In genomic region chr10:13816195-13816926, GRCh38 we compare ENCODE assay signal across 8 cellular contexts.
A peak's percentile ranks its signal among the peaks of the same experiment; 100 is the strongest.
DNase-seq lines count a peak whose midpoint lies in the region; ATAC-seq, FAIRE-seq and TF ChIP-seq lines count a peak whose summit lies in the region.

No MANE protein-coding gene starts in this region.

- POLR2A ChIA-PET in K562 (lab: Yijun Ruan, JAX): interaction anchor here (0.9 kb wide), 1 partner anchor 301 kb away, joined by 3 read pairs; no protein-coding TSS in a partner anchor

- H3K4me1 ChIP-seq in K562 (replicated peaks in 1 of 2; ENCODE audit: control insufficient read depth in 2 of 2, insufficient read depth in 2 of 2, low read length in 2 of 2) (no peaks in the 10 kb centered on the region; a peak in 1 of 5 replicates), tibial nerve (peaks cover 0 to 36% (median 3%) of the 10 kb centered on the region in 4 donors)

- TF ChIP-seq EP300 in K562 (IDR thresholded peaks at IDR 0.05; ENCODE audit: low read length) (no peak), tibial nerve (IDR thresholded peaks at IDR 0.05) (peak; percentile 28 to 56)

- H3K36me3 ChIP-seq in K562 (ENCODE audit: control insufficient read depth, insufficient read depth, low read length) (no peaks in the 10 kb centered on the region), tibial nerve (no peaks in the 10 kb centered on the region)

- no peak for TF ChIP-seq POLR2A in K562 (conservative IDR thresholded peaks at IDR 0.05)
- TF ChIP-seq POLR2A in tibial nerve (IDR thresholded peaks at IDR 0.05): no peak

- H3K27ac ChIP-seq in K562 (ENCODE audit: extremely low read depth, low read depth, low read length) (no peak overlapping the region), tibial nerve (peak overlapping the region; percentile 31 to 69 (median 58))

- no TSS peak for BruUV-seq in K562 (replicated peaks; lab: Mats Ljungman, UMichigan)

- H3K9me1 ChIP-seq in K562 (ENCODE audit: control insufficient read depth, insufficient read depth, low read length): no peaks in the 10 kb centered on the region

- FAIRE-seq in K562 (lab: Jason Lieb, UNC): no peak

- H3K4me2 ChIP-seq in K562 (ENCODE audit: insufficient read depth, low read length): no peak overlapping the region

- intact Hi-C loops in K562 (cut with micrococcal nuclease): no loop called here

- ATAC-seq in K562: no peak
- no peak for ATAC-seq in HG03432 (IDR thresholded peaks at IDR 0.05; ENCODE audit: unreplicated experiment)

- H3K27me3 ChIP-seq in K562 (ENCODE audit: control insufficient read depth in 2 of 2, insufficient read depth in 2 of 2, low read length in 2 of 2) (peaks cover 10 to 15% of the 10 kb centered on the region in 2 experiments; a peak in 3 of 5 replicates), tibial nerve (no peaks in the 10 kb centered on the region)

- CTCF ChIA-PET in K562 (lab: Yijun Ruan, JAX; ENCODE audit: low intra/inter-chr PET ratio): no interaction called here

- no peak for TF ChIP-seq CTCF in K562 (IDR thresholded peaks at IDR 0.05 in 2 of 3, conservative IDR thresholded peaks at IDR 0.05 in 1 of 3; ENCODE audit: insufficient read depth in 2 of 3, low read depth in 1 of 3, low read length in 3 of 3)
- TF ChIP-seq CTCF in tibial nerve (IDR thresholded peaks at IDR 0.05): no peak

- in situ Hi-C loops in K562 (cut with MboI): no loop called here

- 2% methylated on average over 7 of the region's 7 CpGs for WGBS in K562 (ENCODE audit: insufficient coverage, low coverage, missing lambda C conversion rate)
- 19 to 21% methylated on average over 7 of the region's 7 CpGs for WGBS in tibial nerve, 2 donors

- H3K9me3 ChIP-seq in K562 (replicated peaks; ENCODE audit: control insufficient read depth, insufficient read depth, low read depth, low read length) (0 out of 2 replicates have a peak, but pooled peaks cover 2% of the 10 kb centered on the region), tibial nerve (peaks cover 0 to 4% (median 0%) of the 10 kb centered on the region in 4 donors)

- TF ChIP-seq RAD21 in K562 (CRISPR knock-in tag; conservative IDR thresholded peaks at IDR 0.05 in 1 of 2, IDR thresholded peaks at IDR 0.05 in 1 of 2): no peak

- DNase-seq in NCI-H146 (lab: John Stamatoyannopoulos, UW): peak; percentile 98
- no peak for DNase-seq in K562 (ENCODE audit: extremely low read depth in 1 of 4, low spot score in 3 of 4)
- DNase-seq in hippocampal formation (lab: John Stamatoyannopoulos, UW): peak; percentile 59 to 66
- DNase-seq in tibial nerve (ENCODE audit: low spot score in 2 of 2): peak; percentile 55 to 57
- no peak for DNase-seq in NCI-H1694 treated with DMSO at 0.1 percent for 48 hours (lab: John Stamatoyannopoulos, UW)
- no peak for DNase-seq in DMS153 (lab: John Stamatoyannopoulos, UW)
- DNase-seq in activated effector memory CD4-positive, alpha-beta T cell treated with Interleukin-2 at 50 U/mL for 16 hours: no peak

- H3K4me3 ChIP-seq in K562 (no peak overlapping the region), tibial nerve (no peak overlapping the region)

- no peak overlapping the region for H2AFZ ChIP-seq in K562 (ENCODE audit: low read depth, low read length)

- H3K9ac ChIP-seq in K562 (ENCODE audit: insufficient read depth in 1 of 2, low read depth in 2 of 2, low read length in 2 of 2): no peak overlapping the region

- no peaks in the 10 kb centered on the region for H4K20me1 ChIP-seq in K562 (replicated peaks; ENCODE audit: control insufficient read depth, insufficient read depth, low read length)

- no peaks in the 10 kb centered on the region for H3K79me2 ChIP-seq in K562 (ENCODE audit: control insufficient read depth, insufficient read depth, low read length)

TF ChIP-seq in K562, 482 proteins besides CTCF, POLR2A, EP300 and RAD21 (continues in another document):
- TF ChIP-seq ZNF175 (CRISPR knock-in tag; IDR thresholded peaks at IDR 0.05; ENCODE audit: low read depth) (no peak), PBX2 (CRISPR knock-in tag; IDR thresholded peaks at IDR 0.05; ENCODE audit: low read depth) (no peak), PBX2 (tag; conservative IDR thresholded peaks at IDR 0.05; ENCODE audit: low read depth) (0 out of 2 replicates have a peak, but pooled peaks have one; percentile 31), PML (IDR thresholded peaks at IDR 0.05; ENCODE audit: low read length) (no peak), ZNF12 (CRISPR knock-in tag; IDR thresholded peaks at IDR 0.05) (peak; percentile 86), ZMIZ1 (IDR thresholded peaks at IDR 0.05; ENCODE audit: low read depth in 2 of 2, low read length in 2 of 2) (no peak), MTA2 (IDR thresholded peaks at IDR 0.05; ENCODE audit: low read depth) (no peak), NFE2 (IDR thresholded peaks at IDR 0.05; ENCODE audit: low read depth) (no peak)

Comparison
In these comparisons a context has a peak if more than half of its experiments do, and no peak if none do; other contexts are left out.
1. DNase-seq: peak in NCI-H146 (single experiment), hippocampal formation (2 of 2) and tibial nerve (2 of 2); none in K562 (0 of 4), NCI-H1694 treated with DMSO at 0.1 percent for 48 hours (single experiment), DMS153 (single experiment) and activated effector memory CD4-positive, alpha-beta T cell treated with Interleukin-2 at 50 U/mL for 16 hours (single experiment).